1 cellular context compared by ENCODE assay signal in genomic region chr2:74227646-74228045, GRCh38.
TF ChIP-seq lines count a peak whose summit lies in the region.

No MANE protein-coding gene starts in this region.

TF ChIP-seq in GM23338, 12 proteins besides CTCF, POLR2A, EP300 and RAD21:
- TF ChIP-seq ZNF114 (CRISPR knock-in tag; IDR thresholded peaks at IDR 0.05) (no peak), NANOG (IDR thresholded peaks at IDR 0.05; ENCODE audit: borderline replicate concordance) (no peak), EZH2 (IDR thresholded peaks at IDR 0.05; ENCODE audit: low read depth, unreplicated experiment) (no peak), ZNF331 (CRISPR knock-in tag; IDR thresholded peaks at IDR 0.05; ENCODE audit: low read depth) (no peak), REST (IDR thresholded peaks at IDR 0.05; ENCODE audit: unreplicated experiment) (no peak), JUNB (IDR thresholded peaks at IDR 0.05; ENCODE audit: unreplicated experiment) (no peak), POLR2AphosphoS5 (IDR thresholded peaks at IDR 0.05; ENCODE audit: low read depth) (no peak), STAT1 (IDR thresholded peaks at IDR 0.05; ENCODE audit: unreplicated experiment) (no peak), CREB1 (CRISPR knock-in tag; IDR thresholded peaks at IDR 0.05; ENCODE audit: low read depth) (no peak), ZNF462 (CRISPR knock-in tag; IDR thresholded peaks at IDR 0.05) (no peak), ETS1 (IDR thresholded peaks at IDR 0.05) (no peak)
TF ChIP-seq in GM23338: peak in this region for 0.
